13 cellular contexts compared by ENCODE assay signal in the genomic region with DNA sequence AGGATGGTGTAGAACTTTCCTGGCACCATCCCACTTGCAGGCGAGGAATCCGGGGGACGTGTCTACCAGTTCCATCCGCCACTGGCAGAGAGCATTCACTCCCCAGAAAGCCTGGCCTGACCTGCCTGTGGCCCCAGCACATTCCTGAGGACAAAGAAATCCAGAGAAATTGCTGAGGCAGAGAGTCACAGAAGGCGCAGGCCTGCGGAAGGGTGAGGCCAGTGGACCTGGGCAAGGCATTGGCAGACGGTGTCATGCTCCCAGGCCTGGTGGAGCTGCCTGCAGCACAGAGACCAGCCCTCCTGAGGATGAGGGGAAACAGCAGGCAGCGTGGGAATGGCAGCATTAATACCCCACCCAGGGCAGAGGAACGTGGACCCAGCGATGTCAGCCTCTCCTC.
DNase-seq lines count a peak whose midpoint lies in the region; ATAC-seq, FAIRE-seq and TF ChIP-seq lines count a peak whose summit lies in the region.
"Had no signal": no experiment of that assay in that cellular context is flagged by ENCODE, and none has a peak within 500 bp of the region (broad histone marks: within the 10 kb centered on the region; RNA-seq: fewer than 3 reads in every experiment).

No MANE protein-coding gene starts in this region.

- no CpG with 5 or more reads among the region's 10 CpGs for WGBS in H9 (ENCODE audit: extremely low coverage, insufficient read length, low lambda C conversion rate)
- WGBS in smooth muscle cell (ENCODE audit: low lambda C conversion rate): 24% methylated on average over 10 of the region's 10 CpGs
- WGBS in body of pancreas, 2 donors: 93 to 97% methylated on average over 10 of the region's 10 CpGs

- H3K4me3 ChIP-seq in kidney (ENCODE audit: low read length in 2 of 2) (no peak overlapping the region), smooth muscle cell (no peak overlapping the region), body of pancreas (no peak overlapping the region)

- intact Hi-C loops in kidney (cut with DNase I) (no loop called here), body of pancreas (cut with DNase I) (no loop called here)

- H2BK5ac ChIP-seq in H9 (ENCODE audit: insufficient read length, low read length): no peak overlapping the region

- H2AFZ ChIP-seq in H9 (ENCODE audit: low read length) (no peak overlapping the region), smooth muscle cell (ENCODE audit: low read depth) (no peak overlapping the region)

- no peak for ATAC-seq in HG03521 (IDR thresholded peaks at IDR 0.05; ENCODE audit: unreplicated experiment)
- no peak for ATAC-seq in GM18498 (IDR thresholded peaks at IDR 0.05; ENCODE audit: unreplicated experiment)
- no peak for ATAC-seq in body of pancreas

- 0 out of 2 replicates have a peak overlapping the region, but pooled peaks have one; percentile 15 for H3K14ac ChIP-seq in H9 (ENCODE audit: insufficient read depth, low read length)

- H2BK15ac ChIP-seq in H9 (ENCODE audit: low read depth, low read length): no peak overlapping the region

- no peak overlapping the region for H3K23ac ChIP-seq in H9 (ENCODE audit: insufficient read length, low read depth, low read length)

- no peak overlapping the region for H2BK12ac ChIP-seq in H9 (ENCODE audit: insufficient read length, low read depth, low read length)

- H3K4me1 Mint-ChIP-seq in H9: peaks cover 58 to 69% of the 10 kb centered on the region in 2 experiments

- no peak overlapping the region for H2BK20ac ChIP-seq in H9 (ENCODE audit: low read depth, low read length, poor library complexity, severe bottlenecking)

- no peak overlapping the region for H4K5ac ChIP-seq in H9 (ENCODE audit: insufficient read length, low read depth, low read length)

- H3K4me3 Mint-ChIP-seq in H9: no peak overlapping the region
- H3K4me3 Mint-ChIP-seq: activated naive CD4-positive, alpha-beta T cell treated with anti-CD3 and anti-CD28 coated beads for 36 hours had no signal

- no peaks in the 10 kb centered on the region for H3K23me2 ChIP-seq in H9 (ENCODE audit: insufficient read length, low read depth, low read length, poor library complexity, severe bottlenecking)

- no peaks in the 10 kb centered on the region for H3K79me1 ChIP-seq in H9 (ENCODE audit: insufficient read depth, low read depth, low read length, poor library complexity, severe bottlenecking)

- H3K9ac ChIP-seq in H9 (ENCODE audit: extremely low read depth, insufficient read length, low read length) (no peak overlapping the region), kidney (ENCODE audit: low read length in 2 of 2) (no peak overlapping the region), smooth muscle cell (ENCODE audit: low read depth) (peak overlapping the region; percentile 84)

- H4K20me1 ChIP-seq in H9 (ENCODE audit: control insufficient read depth, insufficient read depth, insufficient read length) (no peaks in the 10 kb centered on the region), smooth muscle cell (ENCODE audit: low read depth) (no peaks in the 10 kb centered on the region)

- H3K9me3 ChIP-seq in H9 (ENCODE audit: control insufficient read depth, low read depth, low read length) (no peaks in the 10 kb centered on the region), kidney (ENCODE audit: control insufficient read depth in 1 of 2, low read length in 2 of 2) (no peaks in the 10 kb centered on the region), smooth muscle cell (replicated peaks; ENCODE audit: low read depth) (no peaks in the 10 kb centered on the region), body of pancreas (no peaks in the 10 kb centered on the region)

- TF ChIP-seq POLR2A in body of pancreas (IDR thresholded peaks at IDR 0.05): no peak

- H3K4me1 ChIP-seq in H9 (ENCODE audit: insufficient read depth, low read length): peaks cover 5% of the 10 kb centered on the region; the same call in 1 of the 2 replicates
- no peaks in the 10 kb centered on the region for H3K4me1 ChIP-seq in kidney (ENCODE audit: control insufficient read depth in 1 of 2, insufficient read depth in 1 of 2, low read depth in 1 of 2, low read length in 2 of 2)
- peaks cover 33% of the 10 kb centered on the region for H3K4me1 ChIP-seq in smooth muscle cell (ENCODE audit: low read depth)
- H3K4me1 ChIP-seq in body of pancreas: peaks cover 9% of the 10 kb centered on the region

- H3F3A ChIP-seq in smooth muscle cell (ENCODE audit: low read depth): peaks cover 26% of the 10 kb centered on the region

- TF ChIP-seq CTCF in H9 (conservative IDR thresholded peaks at IDR 0.05) (no peak), kidney (IDR thresholded peaks at IDR 0.05; ENCODE audit: borderline replicate concordance, extremely low read depth, insufficient read depth) (no peak), smooth muscle cell (IDR thresholded peaks at IDR 0.05; ENCODE audit: borderline replicate concordance, insufficient read depth, poor library complexity, severe bottlenecking) (no peak), body of pancreas (IDR thresholded peaks at IDR 0.05) (no peak)

- H2AK5ac ChIP-seq in H9 (ENCODE audit: insufficient read length, low read length): no peak overlapping the region

- no peak overlapping the region for H3K56ac ChIP-seq in H9 (ENCODE audit: insufficient read length, low read depth, low read length)

- DNase-seq in H9: no peak
- peak; percentile 89 for DNase-seq in amniotic epithelial cell (ENCODE audit: low read depth)
- DNase-seq in kidney: peak; percentile 85
- no peak for DNase-seq in smooth muscle cell (lab: John Stamatoyannopoulos, UW; ENCODE audit: unreplicated experiment)
- no peak for DNase-seq in nucleus accumbens (lab: John Stamatoyannopoulos, UW)
- no peak for DNase-seq in body of pancreas
- DNase-seq: activated naive CD4-positive, alpha-beta T cell treated with anti-CD3 and anti-CD28 coated beads for 36 hours; effector CD4-positive, alpha-beta T cell; NCI-H2227 treated with DMSO at 0.1 percent for 48 hours; SHP77 treated with DMSO at 0.1 percent for 48 hours had no signal

- H3T11ph ChIP-seq in H9 (ENCODE audit: low read length): no peak overlapping the region

- no peaks in the 10 kb centered on the region for H3K36me3 ChIP-seq in kidney (ENCODE audit: control insufficient read depth in 1 of 2, insufficient read depth in 2 of 2, low read length in 2 of 2)
- H3K36me3 ChIP-seq in smooth muscle cell (ENCODE audit: low read depth): no peaks in the 10 kb centered on the region
- H3K36me3 ChIP-seq in body of pancreas (replicated peaks in 1 of 2; ENCODE audit: insufficient read depth in 1 of 2, low read depth in 2 of 2): no peaks in the 10 kb centered on the region

- peaks cover 5% of the 10 kb centered on the region; the same call in 1 of the 2 replicates for H3K27me3 Mint-ChIP-seq in H9 (ENCODE audit: low read depth)

- H3K18ac ChIP-seq in H9 (ENCODE audit: insufficient read length, low read depth, low read length): no peak overlapping the region

- H4K8ac ChIP-seq in H9 (replicated peaks; ENCODE audit: insufficient read length, low read depth, low read length): no peak overlapping the region

- peaks cover 0 to 5% (median 0%) of the 10 kb centered on the region in 3 experiments; a peak in 2 of 7 replicates for H3K36me3 Mint-ChIP-seq in H9 (ENCODE audit: insufficient read depth in 1 of 3, low read depth in 3 of 3)

- H3K79me2 ChIP-seq in H9 (ENCODE audit: insufficient read depth, low read length) (no peaks in the 10 kb centered on the region), smooth muscle cell (ENCODE audit: low read depth) (no peaks in the 10 kb centered on the region)

- no peak overlapping the region for H3K4ac ChIP-seq in H9 (ENCODE audit: low read depth, low read length)

- peaks cover 0 to 7% of the 10 kb centered on the region in 2 experiments; a peak in 1 of 5 replicates for H3K9me3 Mint-ChIP-seq in H9

- H3K27ac ChIP-seq in H9 (ENCODE audit: insufficient read length, low read depth, low read length) (no peak overlapping the region), kidney (ENCODE audit: low read depth in 2 of 2, low read length in 2 of 2) (no peak overlapping the region), smooth muscle cell (ENCODE audit: low read depth) (peak overlapping the region; percentile 97), body of pancreas (no peak overlapping the region)

- H3K27me3 ChIP-seq in H9 (ENCODE audit: insufficient read depth, low read length): no peaks in the 10 kb centered on the region; the same call in 1 of the 2 replicates
- H3K27me3 ChIP-seq in smooth muscle cell (ENCODE audit: low read depth): no peaks in the 10 kb centered on the region
- no peaks in the 10 kb centered on the region for H3K27me3 ChIP-seq in body of pancreas

- no peak overlapping the region for H4K91ac ChIP-seq in H9 (ENCODE audit: insufficient read length, low read depth, low read length)

- no peak overlapping the region for H3K27ac Mint-ChIP-seq in H9
- H3K27ac Mint-ChIP-seq: activated naive CD4-positive, alpha-beta T cell treated with anti-CD3 and anti-CD28 coated beads for 36 hours had no signal

- H3K4me2 ChIP-seq in H9 (ENCODE audit: insufficient read depth, insufficient read length, low read length): no peak overlapping the region
- H3K4me2 ChIP-seq in smooth muscle cell: peak overlapping the region; percentile 68

- no peak overlapping the region for H2BK120ac ChIP-seq in H9 (ENCODE audit: low read depth, low read length, poor library complexity, severe bottlenecking)

- no peak for FAIRE-seq in kidney (lab: Jason Lieb, UNC)
- FAIRE-seq: GM18507 had no signal

Comparison
In these comparisons a context has a peak if more than half of its experiments do, and no peak if none do; other contexts are left out.
1. DNase-seq: peak in amniotic epithelial cell (single experiment) and kidney (single experiment); none in H9 (single experiment), smooth muscle cell (single experiment), nucleus accumbens (0 of 56) and body of pancreas (0 of 4).